25 cellular contexts compared by ENCODE assay signal in the genomic region with DNA sequence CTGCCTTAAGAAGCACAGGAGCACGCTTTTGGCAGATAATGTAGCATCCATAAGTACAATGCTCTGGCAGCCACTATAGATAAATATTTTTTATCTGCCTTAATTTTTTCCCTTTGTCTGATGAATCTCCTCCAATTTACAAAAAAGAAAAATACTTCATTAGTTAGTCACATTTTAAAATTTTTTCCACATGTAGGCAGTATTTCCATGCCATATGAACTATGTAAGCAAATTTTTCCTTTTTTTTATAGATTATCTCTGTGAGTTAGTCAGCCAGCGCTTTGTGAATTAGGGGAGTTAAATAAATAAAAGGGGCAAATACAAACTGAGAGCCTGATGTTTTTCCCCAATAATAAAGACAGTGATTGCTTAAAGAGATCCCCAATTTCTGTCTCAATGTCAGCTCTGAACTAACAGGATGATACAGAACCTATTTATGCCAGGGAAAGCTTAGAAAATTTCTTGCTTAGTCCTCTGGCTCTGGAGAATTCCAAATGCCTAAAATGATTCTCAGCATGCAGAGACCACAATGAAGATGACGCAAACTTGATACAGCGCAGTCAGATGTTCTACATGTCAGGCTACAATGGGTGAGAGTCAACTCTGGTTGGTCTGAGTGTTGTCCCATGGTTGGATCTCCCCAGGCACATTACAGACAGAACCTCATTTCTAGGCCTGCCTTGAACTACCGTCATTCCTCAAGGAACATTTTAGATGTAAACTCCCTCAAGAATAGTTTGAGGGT.
DNase-seq lines count a peak whose midpoint lies in the region; ATAC-seq and TF ChIP-seq lines count a peak whose summit lies in the region.
"Had no signal": no experiment of that assay in that cellular context is flagged by ENCODE, and none has a peak within 500 bp of the region (broad histone marks: within the 10 kb centered on the region; RNA-seq: fewer than 3 reads in every experiment).

No MANE protein-coding gene starts in this region.

- ATAC-seq in left colon: no peak
- no peak for ATAC-seq in activated CD4-positive, alpha-beta T cell treated with anti-CD3 and anti-CD28 coated beads for 36 hours
- ATAC-seq: GM12878, PC-3 had no signal

- no peaks in the 10 kb centered on the region for H4K20me1 ChIP-seq in neural progenitor cell (ENCODE audit: low read depth)

- intact Hi-C loops in left colon (cut with DNase I, micrococcal nuclease): no loop called here
- intact Hi-C loops in activated CD4-positive, alpha-beta T cell treated with anti-CD3 and anti-CD28 coated beads for 36 hours (cut with DNase I, micrococcal nuclease): no loop called here

- H3K4me1 ChIP-seq in neural progenitor cell: no peaks in the 10 kb centered on the region

- H3K9ac ChIP-seq in neural progenitor cell: no peak overlapping the region
- H3K9ac ChIP-seq: SK-N-SH had no signal

- H2AFZ ChIP-seq in neural progenitor cell (replicated peaks): peak overlapping the region; percentile 28

- in situ Hi-C loops in astrocyte of the spinal cord (cut with HindIII; ENCODE audit: low sequenced_read_pairs): no loop called here

- no peaks in the 10 kb centered on the region for H3K36me3 Mint-ChIP-seq in neural progenitor cell
- H3K36me3 Mint-ChIP-seq in activated CD4-positive, alpha-beta T cell treated with anti-CD3 and anti-CD28 coated beads for 36 hours (ENCODE audit: low read depth): no peaks in the 10 kb centered on the region
- H3K36me3 Mint-ChIP-seq: CD4-positive, alpha-beta memory T cell had no signal

- H3K4me1 Mint-ChIP-seq in neural progenitor cell: peaks cover 10% of the 10 kb centered on the region
- H3K4me1 Mint-ChIP-seq in activated CD4-positive, alpha-beta T cell treated with anti-CD3 and anti-CD28 coated beads for 36 hours: no peaks in the 10 kb centered on the region
- H3K4me1 Mint-ChIP-seq: CD4-positive, alpha-beta memory T cell had no signal

- peaks cover 8% of the 10 kb centered on the region for H3K27me3 Mint-ChIP-seq in neural progenitor cell (ENCODE audit: insufficient read depth, low read depth)
- no peaks in the 10 kb centered on the region for H3K27me3 Mint-ChIP-seq in activated CD4-positive, alpha-beta T cell treated with anti-CD3 and anti-CD28 coated beads for 36 hours
- H3K27me3 Mint-ChIP-seq: CD4-positive, alpha-beta memory T cell had no signal

- CTCF ChIA-PET in activated CD4-positive, alpha-beta T cell treated with anti-CD3 and anti-CD28 coated beads for 36 hours (lab: Charles Lee): no interaction called here

- DNase-seq in HS-5 (ENCODE audit: low read depth) (peak; percentile 38), astrocyte of the spinal cord (ENCODE audit: low read depth, low spot score) (peak; percentile 26), dedifferentiated amniotic fluid mesenchymal stem cell (ENCODE audit: extremely low spot score) (peak; percentile 53), neural progenitor cell (ENCODE audit: low spot score) (no peak), left colon (no peak), pons (ENCODE audit: low spot score) (no peak)
- DNase-seq in effector CD8-positive, alpha-beta T cell (lab: John Stamatoyannopoulos, UW): no peak
- DNase-seq in activated CD4-positive, alpha-beta T cell treated with anti-CD3 and anti-CD28 coated beads for 36 hours: no peak
- DNase-seq: C1 segment of cervical spinal cord; CD4-positive, alpha-beta memory T cell; COR-L47; GOT3; HFFc6; Karpas-422; NCI-H1092; NCI-H1436; NCI-H187; NCI-H2107; NCI-H446; NCI-H524 treated with DMSO at 0.1 percent for 48 hours; NCI-H774; PC-3; SK-N-SH had no signal

- POLR2A ChIA-PET in activated CD4-positive, alpha-beta T cell treated with anti-CD3 and anti-CD28 coated beads for 36 hours (lab: Charles Lee): no interaction called here

- H3F3A ChIP-seq in neural progenitor cell (ENCODE audit: low read depth): no peaks in the 10 kb centered on the region

- TF ChIP-seq CTCF in astrocyte of the spinal cord (IDR thresholded peaks at IDR 0.05; ENCODE audit: low read depth, low read length) (no peak), neural progenitor cell (IDR thresholded peaks at IDR 0.05) (no peak)

- no peak overlapping the region for H3K4me3 Mint-ChIP-seq in neural progenitor cell
- no peak overlapping the region for H3K4me3 Mint-ChIP-seq in activated CD4-positive, alpha-beta T cell treated with anti-CD3 and anti-CD28 coated beads for 36 hours
- H3K4me3 Mint-ChIP-seq: CD4-positive, alpha-beta memory T cell; HFFc6 had no signal

- no peaks in the 10 kb centered on the region for H3K27me3 ChIP-seq in neural progenitor cell

- H3K9me3 Mint-ChIP-seq in neural progenitor cell: no peaks in the 10 kb centered on the region
- H3K9me3 Mint-ChIP-seq in activated CD4-positive, alpha-beta T cell treated with anti-CD3 and anti-CD28 coated beads for 36 hours (ENCODE audit: low read depth): peaks cover 6% of the 10 kb centered on the region

- no peak overlapping the region for H3K4me2 ChIP-seq in neural progenitor cell
- H3K4me2 ChIP-seq: SK-N-SH had no signal

- no peak overlapping the region for H3K27ac Mint-ChIP-seq in neural progenitor cell
- H3K27ac Mint-ChIP-seq in activated CD4-positive, alpha-beta T cell treated with anti-CD3 and anti-CD28 coated beads for 36 hours: no peak overlapping the region
- H3K27ac Mint-ChIP-seq: CD4-positive, alpha-beta memory T cell; HFFc6 had no signal

- H3K9me3 ChIP-seq in neural progenitor cell (ENCODE audit: low read depth): no peaks in the 10 kb centered on the region
- H3K9me3 ChIP-seq: HAP-1, SK-N-SH had no signal

- H3K79me2 ChIP-seq in neural progenitor cell (ENCODE audit: low read depth): no peaks in the 10 kb centered on the region

- no peak overlapping the region for H3K27ac ChIP-seq in neural progenitor cell

- no peak overlapping the region for H3K4me3 ChIP-seq in astrocyte of the spinal cord (ENCODE audit: low read depth, low read length)
- H3K4me3 ChIP-seq in neural progenitor cell: no peak overlapping the region
- H3K4me3 ChIP-seq: GM12878, HAP-1 had no signal

- H3K36me3 ChIP-seq in neural progenitor cell: no peaks in the 10 kb centered on the region
- H3K36me3 ChIP-seq: HAP-1 had no signal

Comparison
In these comparisons a context has a peak if more than half of its experiments do, and no peak if none do; other contexts are left out.
1. DNase-seq: peak in HS-5 (single experiment), astrocyte of the spinal cord (single experiment) and dedifferentiated amniotic fluid mesenchymal stem cell (single experiment); none in neural progenitor cell (single experiment), left colon (0 of 2), effector CD8-positive, alpha-beta T cell (single experiment), pons (single experiment) and activated CD4-positive, alpha-beta T cell treated with anti-CD3 and anti-CD28 coated beads for 36 hours (single experiment).